ENCODE assay signal across 23 cellular contexts in the genomic region with DNA sequence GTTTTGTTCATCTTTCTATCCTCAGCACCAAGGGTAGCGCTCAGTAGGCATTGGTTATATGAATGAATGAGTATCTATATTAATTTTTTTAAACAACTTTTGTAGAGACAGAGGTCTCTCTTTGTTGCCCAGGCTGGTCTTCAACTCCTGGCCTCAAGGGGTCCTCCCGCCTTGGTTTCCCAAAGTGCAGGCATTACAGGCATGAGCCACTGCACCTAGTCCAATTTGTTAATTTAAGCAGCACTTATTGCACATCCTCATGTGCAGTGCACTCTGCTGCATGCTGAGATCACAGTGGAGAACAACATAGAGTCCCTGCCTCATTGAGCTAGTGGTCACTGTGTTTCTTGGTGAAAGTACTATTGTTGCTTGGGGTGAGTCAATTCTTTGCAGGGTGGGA.
DNase-seq lines count a peak whose midpoint lies in the region; ATAC-seq, FAIRE-seq and TF ChIP-seq lines count a peak whose summit lies in the region.
"Had no signal": no experiment of that assay in that cellular context is flagged by ENCODE, and none has a peak within 500 bp of the region (broad histone marks: within the 10 kb centered on the region; RNA-seq: fewer than 3 reads in every experiment).

No MANE protein-coding gene starts in this region.

- H3K9me2 ChIP-seq in HCT116 (ENCODE audit: insufficient read depth), result no peaks in the 10 kb centered on the region
- H3K9me2 ChIP-seq in hepatocyte (replicated peaks; ENCODE audit: insufficient read depth), result no peaks in the 10 kb centered on the region

- TF ChIP-seq POLR2A in HCT116 (IDR thresholded peaks at IDR 0.05; ENCODE audit: borderline replicate concordance, extremely low read depth, insufficient read depth, insufficient read length), result no peak

- no peak for FAIRE-seq in astrocyte (lab: Jason Lieb, UNC)
- FAIRE-seq: A204.1, H54 had no signal

- H3K9me3 Mint-ChIP-seq in astrocyte (ENCODE audit: unreplicated experiment) (no peaks in the 10 kb centered on the region), osteocyte (ENCODE audit: unreplicated experiment) (peaks cover 4% of the 10 kb centered on the region)
- H3K9me3 Mint-ChIP-seq: IgD-negative memory B cell had no signal

- no peak for ATAC-seq in HCT116
- ATAC-seq in HG02938 (IDR thresholded peaks at IDR 0.05; ENCODE audit: unreplicated experiment), result no peak
- ATAC-seq in HG02759 (IDR thresholded peaks at IDR 0.05; ENCODE audit: unreplicated experiment), result no peak

- no peak overlapping the region for H3K27ac ChIP-seq in HCT116 (ENCODE audit: low read depth, low read length)
- H3K27ac ChIP-seq in astrocyte (ENCODE audit: low read depth, low read length), result no peak overlapping the region
- H3K27ac ChIP-seq in hepatocyte, result peak overlapping the region; percentile 57
- H3K27ac ChIP-seq: BLaER1, SJCRH30 had no signal

- TF ChIP-seq CTCF in HCT116 (IDR thresholded peaks at IDR 0.05 in 2 of 3, conservative IDR thresholded peaks at IDR 0.05 in 1 of 3; ENCODE audit: borderline replicate concordance in 1 of 3, insufficient read depth in 1 of 3, low read depth in 2 of 3, low read length in 2 of 3) (no peak), astrocyte (IDR thresholded peaks at IDR 0.05; ENCODE audit: insufficient read depth, low read depth, low read length) (no peak), hepatocyte (IDR thresholded peaks at IDR 0.05; ENCODE audit: poor library complexity) (no peak), osteocyte (IDR thresholded peaks at IDR 0.05) (no peak)

- no peak for TF ChIP-seq RAD21 in HCT116 (IDR thresholded peaks at IDR 0.05; ENCODE audit: low read depth)

- H3K4me3 Mint-ChIP-seq in astrocyte (ENCODE audit: unreplicated experiment), result no peak overlapping the region
- H3K4me3 Mint-ChIP-seq in osteocyte (ENCODE audit: unreplicated experiment), result no peak overlapping the region
- H3K4me3 Mint-ChIP-seq: CD4-positive, CD25-positive, alpha-beta regulatory T cell; IgD-negative memory B cell had no signal

- H4K20me1 ChIP-seq in HCT116 (ENCODE audit: insufficient read depth), result no peaks in the 10 kb centered on the region
- H4K20me1 ChIP-seq in astrocyte (ENCODE audit: insufficient read depth, low read length), result no peaks in the 10 kb centered on the region
- no peaks in the 10 kb centered on the region for H4K20me1 ChIP-seq in hepatocyte (ENCODE audit: insufficient read depth, poor library complexity, severe bottlenecking)
- H4K20me1 ChIP-seq: BLaER1 had no signal

- H3K4me2 ChIP-seq in HCT116 (ENCODE audit: low read length) (no peak overlapping the region), astrocyte (ENCODE audit: low read length) (peak overlapping the region; percentile 79), hepatocyte (no peak overlapping the region)
- H3K4me2 ChIP-seq: BLaER1 had no signal

- BruUV-seq in HCT116 (replicated peaks; lab: Mats Ljungman, UMichigan), result no TSS peak

- H3K9me3 ChIP-seq in HCT116 (ENCODE audit: control insufficient read depth in 1 of 2, insufficient read depth in 1 of 2, low read depth in 1 of 2, low read length in 2 of 2) (no peaks in the 10 kb centered on the region), astrocyte (ENCODE audit: insufficient read depth, low read depth, low read length) (no peaks in the 10 kb centered on the region), hepatocyte (ENCODE audit: low read depth) (no peaks in the 10 kb centered on the region)
- H3K9me3 ChIP-seq: BLaER1, SJCRH30 had no signal

- H3K27ac Mint-ChIP-seq in astrocyte (ENCODE audit: unreplicated experiment), result no peak overlapping the region
- peak overlapping the region; percentile 52 for H3K27ac Mint-ChIP-seq in osteocyte (ENCODE audit: unreplicated experiment)
- H3K27ac Mint-ChIP-seq: CD4-positive, CD25-positive, alpha-beta regulatory T cell; IgD-negative memory B cell had no signal

- H3K27me3 Mint-ChIP-seq in astrocyte (ENCODE audit: low read depth, unreplicated experiment) (no peaks in the 10 kb centered on the region), osteocyte (ENCODE audit: unreplicated experiment) (no peaks in the 10 kb centered on the region)

- RAD21 ChIA-PET in HCT116 (lab: Charles Lee; ENCODE audit: low non-redundant PET in 1 of 2, low total read pairs in 2 of 2, uncharacterized antibody in 2 of 2, unreplicated experiment in 2 of 2), result interaction anchor here in 1 of 2 experiments (1.3 kb wide), 1 partner anchor 17 kb away, joined by 5 read pairs; no protein-coding TSS in a partner anchor

- no peaks in the 10 kb centered on the region for H3K36me3 ChIP-seq in HCT116 (ENCODE audit: control insufficient read depth in 1 of 2, insufficient read depth in 2 of 2, low read length in 2 of 2)
- H3K36me3 ChIP-seq in astrocyte (ENCODE audit: insufficient read depth, low read length), result no peaks in the 10 kb centered on the region
- H3K36me3 ChIP-seq in hepatocyte (replicated peaks; ENCODE audit: insufficient read depth, low read depth), result no peaks in the 10 kb centered on the region
- H3K36me3 ChIP-seq: BLaER1, SJCRH30 had no signal

- H2AFZ ChIP-seq in HCT116 (ENCODE audit: low read depth, low read length, poor library complexity, severe bottlenecking) (peak overlapping the region; percentile 35), astrocyte (ENCODE audit: low read depth, low read length) (no peak overlapping the region), hepatocyte (no peak overlapping the region)

- no peak for DNase-seq in HCT116 (ENCODE audit: low read depth, low spot score)
- no peak for DNase-seq in astrocyte (ENCODE audit: low read depth)
- no peak for DNase-seq in hepatocyte (ENCODE audit: low spot score)
- peak; percentile 38 for DNase-seq in osteocyte (ENCODE audit: extremely low spot score, unreplicated experiment)
- DNase-seq in stimulated activated CD4-positive, alpha-beta T cell treated with anti-CD3 and anti-CD28 coated beads, Interleukin-4, amount 100 ng/mL, for 24 hours, result no peak
- no peak for DNase-seq in Kasumi-1 (lab: John Stamatoyannopoulos, UW)
- DNase-seq: CD4-positive, CD25-positive, alpha-beta regulatory T cell; DMS53; NCI-H1092; NCI-H1417 treated with DMSO at 0.1 percent for 48 hours; NCI-H1694 treated with DMSO at 0.1 percent for 48 hours; NCI-H2081; NCI-H2227 treated with DMSO at 0.1 percent for 48 hours; NCI-H510A; NCI-H748 treated with DMSO at 0.1 percent for 48 hours; PC-3; SJCRH30 had no signal

- H3K79me2 ChIP-seq in HCT116 (ENCODE audit: insufficient read depth, low read length) (no peaks in the 10 kb centered on the region), astrocyte (ENCODE audit: insufficient read depth, low read length) (no peaks in the 10 kb centered on the region), hepatocyte (no peaks in the 10 kb centered on the region)

- 89% methylated on average over 2 of the region's 2 CpGs for WGBS in hepatocyte (ENCODE audit: low lambda C conversion rate, missing lambda C conversion rate)

- POLR2A ChIA-PET in HCT116 (lab: Charles Lee), result no interaction called here

- no peaks in the 10 kb centered on the region for H3K27me3 ChIP-seq in HCT116 (ENCODE audit: insufficient read depth, low read length)
- no peaks in the 10 kb centered on the region for H3K27me3 ChIP-seq in astrocyte (ENCODE audit: insufficient read depth, low read length)
- H3K27me3 ChIP-seq in hepatocyte, result no peaks in the 10 kb centered on the region
- H3K27me3 ChIP-seq: SJCRH30 had no signal

- H3K4me1 Mint-ChIP-seq in astrocyte (ENCODE audit: low read depth, unreplicated experiment) (peaks cover 26% of the 10 kb centered on the region), osteocyte (ENCODE audit: unreplicated experiment) (peaks cover 60% of the 10 kb centered on the region)
- H3K4me1 Mint-ChIP-seq: CD4-positive, CD25-positive, alpha-beta regulatory T cell; IgD-negative memory B cell had no signal

- CTCF ChIA-PET in HCT116 (lab: Charles Lee), result interaction anchor here (2.0 kb wide), 1 partner anchor 13 kb away, joined by 11 read pairs; no protein-coding TSS in a partner anchor

- H3K4me3 ChIP-seq in HCT116 (replicated peaks in 1 of 2; ENCODE audit: low read depth in 1 of 2, low read length in 2 of 2) (no peak overlapping the region), astrocyte (ENCODE audit: insufficient read depth, low read depth, low read length) (no peak overlapping the region), hepatocyte (no peak overlapping the region)
- H3K4me3 ChIP-seq: BLaER1, SJCRH30 had no signal

- H3K4me1 ChIP-seq in HCT116 (ENCODE audit: control insufficient read depth in 1 of 2, insufficient read depth in 2 of 2, low read length in 2 of 2) (peaks cover 0 to 12% of the 10 kb centered on the region in 2 experiments; a peak in 2 of 4 replicates), astrocyte (ENCODE audit: insufficient read depth, low read length) (peaks cover 21% of the 10 kb centered on the region), hepatocyte (ENCODE audit: insufficient read depth) (peaks cover 8% of the 10 kb centered on the region)
- H3K4me1 ChIP-seq: BLaER1 had no signal

- intact Hi-C loops in HCT116 (cut with micrococcal nuclease), result no loop called here

- H3K36me3 Mint-ChIP-seq in astrocyte (ENCODE audit: low read depth, unreplicated experiment) (peaks cover 4% of the 10 kb centered on the region), osteocyte (ENCODE audit: unreplicated experiment) (no peaks in the 10 kb centered on the region)
- H3K36me3 Mint-ChIP-seq: CD4-positive, CD25-positive, alpha-beta regulatory T cell; IgD-negative memory B cell had no signal

- no peak overlapping the region for H3K9ac ChIP-seq in HCT116 (ENCODE audit: low read length)
- H3K9ac ChIP-seq in astrocyte (ENCODE audit: low read length), result no peak overlapping the region
- H3K9ac ChIP-seq: BLaER1 had no signal

TF ChIP-seq in HCT116, 20 proteins besides CTCF, POLR2A, EP300 and RAD21:
- TF ChIP-seq ZFX (IDR thresholded peaks at IDR 0.05), result no peak
- no peak for TF ChIP-seq CBX3 (IDR thresholded peaks at IDR 0.05; ENCODE audit: low read depth)
- TF ChIP-seq EZH2 (IDR thresholded peaks at IDR 0.05), result no peak
- no peak for TF ChIP-seq ZNF274 (IDR thresholded peaks at IDR 0.05; ENCODE audit: low read depth, low read length)
- no peak for TF ChIP-seq YY1 (IDR thresholded peaks at IDR 0.05; ENCODE audit: extremely low read depth, insufficient replicate concordance, low read depth, low read length)
- TF ChIP-seq, protein P1, sequence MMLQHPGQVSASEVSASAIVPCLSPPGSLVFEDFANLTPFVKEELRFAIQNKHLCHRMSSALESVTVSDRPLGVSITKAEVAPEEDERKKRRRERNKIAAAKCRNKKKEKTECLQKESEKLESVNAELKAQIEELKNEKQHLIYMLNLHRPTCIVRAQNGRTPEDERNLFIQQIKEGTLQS (IDR thresholded peaks at IDR 0.05), result no peak
